ENCODE assay signal across 2 cellular contexts in genomic region chr9:131817073-131817472, GRCh38.
TF ChIP-seq lines count a peak whose summit lies in the region.

No MANE protein-coding gene starts in this region.

TF ChIP-seq in HepG2, 621 proteins besides CTCF, POLR2A, EP300 and RAD21:
- TF ChIP-seq RBM22 (optimal IDR thresholded peaks at IDR 0.05; ENCODE audit: low read length) (no peak), ZNF768 (CRISPR knock-in tag; IDR thresholded peaks at IDR 0.05) (peak; percentile 61; the same call in 1 of the 2 replicates), MEIS1 (CRISPR knock-in tag; IDR thresholded peaks at IDR 0.05; ENCODE audit: borderline replicate concordance) (no peak), ATF7-NPFF (CRISPR knock-in tag; IDR thresholded peaks at IDR 0.05; ENCODE audit: low read depth) (no peak)

TF ChIP-seq in H1, 55 proteins besides CTCF, POLR2A, EP300 and RAD21:
- TF ChIP-seq PHF8 (conservative IDR thresholded peaks at IDR 0.05; ENCODE audit: low read depth, low read length) (no peak), TAF7 (optimal IDR thresholded peaks at IDR 0.05; ENCODE audit: borderline replicate concordance, low read depth, low read length) (no peak)
